Comparison of ENCODE assay signal across 12 cellular contexts in genomic region chr15:47505712-47506542, GRCh38.
A peak's percentile ranks its signal among the peaks of the same experiment; 100 is the strongest.
DNase-seq lines count a peak whose midpoint lies in the region; TF ChIP-seq lines count a peak whose summit lies in the region.
"Had no signal": no experiment of that assay in that cellular context is flagged by ENCODE, and none has a peak within 500 bp of the region (broad histone marks: within the 10 kb centered on the region; RNA-seq: fewer than 3 reads in every experiment).

No MANE protein-coding gene starts in this region.

- no peak overlapping the region for H3K9ac ChIP-seq in neural progenitor cell

- TF ChIP-seq CTCF in astrocyte of the cerebellum (IDR thresholded peaks at IDR 0.05; ENCODE audit: low read depth, low read length, missing control alignments) (no peak), cardiac muscle cell (IDR thresholded peaks at IDR 0.05; ENCODE audit: low read depth, low read length) (no peak), neural progenitor cell (IDR thresholded peaks at IDR 0.05) (no peak)

- H3K79me2 ChIP-seq in neural progenitor cell (ENCODE audit: low read depth) = no peaks in the 10 kb centered on the region

- peak overlapping the region; percentile 19 for H3K27ac ChIP-seq in cardiac muscle cell
- H3K27ac ChIP-seq in neural progenitor cell = no peak overlapping the region

- H3K27me3 Mint-ChIP-seq in activated T-helper 1 cell treated with anti-CD3 and anti-CD28 coated beads, Interleukin-12 subunit alpha, Interleukin-12 subunit beta, Interleukin-2, Interleukin-4 antibody, amounts not matched to agents 30 ng/mL and 10 ng/mL and 1 ng/mL, durations not matched to agents 14 hours and 24 hours and 36 hours (ENCODE audit: insufficient read depth) = no peaks in the 10 kb centered on the region
- peaks cover 2% of the 10 kb centered on the region for H3K27me3 Mint-ChIP-seq in neural progenitor cell (ENCODE audit: insufficient read depth, low read depth)
- H3K27me3 Mint-ChIP-seq: CD4-positive, alpha-beta T cell had no signal

- H3K36me3 ChIP-seq in cardiac muscle cell (no peaks in the 10 kb centered on the region), neural progenitor cell (no peaks in the 10 kb centered on the region)
- H3K36me3 ChIP-seq: WERI-Rb-1 had no signal

- in situ Hi-C loops in astrocyte of the cerebellum (cut with HindIII; ENCODE audit: low sequenced_read_pairs) = no loop called here

- H3F3A ChIP-seq in neural progenitor cell (ENCODE audit: low read depth) = no peaks in the 10 kb centered on the region

- H3K4me1 ChIP-seq in cardiac muscle cell (ENCODE audit: low read depth) = peaks cover 46% of the 10 kb centered on the region
- H3K4me1 ChIP-seq in neural progenitor cell = no peaks in the 10 kb centered on the region

- H3K27ac Mint-ChIP-seq in activated T-helper 1 cell treated with anti-CD3 and anti-CD28 coated beads, Interleukin-12 subunit alpha, Interleukin-12 subunit beta, Interleukin-2, Interleukin-4 antibody, amounts not matched to agents 30 ng/mL and 10 ng/mL and 1 ng/mL, durations not matched to agents 14 hours and 24 hours and 36 hours = no peak overlapping the region
- H3K27ac Mint-ChIP-seq in neural progenitor cell = no peak overlapping the region
- H3K27ac Mint-ChIP-seq: CD4-positive, alpha-beta T cell had no signal

- H4K20me1 ChIP-seq in neural progenitor cell (ENCODE audit: low read depth) = no peaks in the 10 kb centered on the region

- no peaks in the 10 kb centered on the region for H3K9me3 Mint-ChIP-seq in activated T-helper 1 cell treated with anti-CD3 and anti-CD28 coated beads, Interleukin-12 subunit alpha, Interleukin-12 subunit beta, Interleukin-2, Interleukin-4 antibody, amounts not matched to agents 30 ng/mL and 10 ng/mL and 1 ng/mL, durations not matched to agents 14 hours and 24 hours and 36 hours
- peaks cover 8% of the 10 kb centered on the region for H3K9me3 Mint-ChIP-seq in neural progenitor cell
- H3K9me3 Mint-ChIP-seq: CD4-positive, alpha-beta T cell had no signal

- intact Hi-C loops in activated T-helper 1 cell treated with anti-CD3 and anti-CD28 coated beads, Interleukin-12 subunit alpha, Interleukin-12 subunit beta, Interleukin-2, Interleukin-4 antibody, amounts not matched to agents 30 ng/mL and 10 ng/mL and 1 ng/mL, durations not matched to agents 14 hours and 24 hours and 36 hours (cut with micrococcal nuclease) = no loop called here

- DNase-seq in AG08395 (ENCODE audit: low spot score) (peak; percentile 55), NCI-H1092 treated with DMSO at 0.1 percent for 48 hours (lab: John Stamatoyannopoulos, UW) (peak; percentile 71), astrocyte of the cerebellum (ENCODE audit: low read depth) (peak; percentile 32), cardiac muscle cell (ENCODE audit: low read depth in 1 of 2, low spot score in 1 of 2) (peak; percentile 29 to 32), HuH-7 (ENCODE audit: low spot score) (no peak), neural progenitor cell (ENCODE audit: low spot score) (no peak)
- DNase-seq in activated CD4-positive, alpha-beta T cell treated with anti-CD3 and anti-CD28 coated beads, Interleukin-2, amount 50 U/mL, for 48 hours = no peak
- DNase-seq in activated T-helper 1 cell treated with anti-CD3 and anti-CD28 coated beads, Interleukin-12 subunit alpha, Interleukin-12 subunit beta, Interleukin-2, Interleukin-4 antibody, amounts not matched to agents 30 ng/mL and 10 ng/mL and 1 ng/mL, durations not matched to agents 14 hours and 24 hours and 36 hours (ENCODE audit: low spot score) = no peak
- DNase-seq: activated effector memory CD4-positive, alpha-beta T cell treated with anti-CD3 and anti-CD28 coated beads, Interleukin-2, amount 50 U/mL, for 16 hours; CD4-positive, alpha-beta T cell; RPMI8226; WERI-Rb-1 had no signal

- no peak overlapping the region for H3K4me3 Mint-ChIP-seq in activated T-helper 1 cell treated with anti-CD3 and anti-CD28 coated beads, Interleukin-12 subunit alpha, Interleukin-12 subunit beta, Interleukin-2, Interleukin-4 antibody, amounts not matched to agents 30 ng/mL and 10 ng/mL and 1 ng/mL, durations not matched to agents 14 hours and 24 hours and 36 hours
- H3K4me3 Mint-ChIP-seq in neural progenitor cell = no peak overlapping the region
- H3K4me3 Mint-ChIP-seq: CD4-positive, alpha-beta T cell had no signal

- H3K4me1 Mint-ChIP-seq in activated T-helper 1 cell treated with anti-CD3 and anti-CD28 coated beads, Interleukin-12 subunit alpha, Interleukin-12 subunit beta, Interleukin-2, Interleukin-4 antibody, amounts not matched to agents 30 ng/mL and 10 ng/mL and 1 ng/mL, durations not matched to agents 14 hours and 24 hours and 36 hours (ENCODE audit: low read depth) = no peaks in the 10 kb centered on the region
- peaks cover 16% of the 10 kb centered on the region for H3K4me1 Mint-ChIP-seq in neural progenitor cell

- H2AFZ ChIP-seq in neural progenitor cell (replicated peaks) = no peak overlapping the region

- H3K27me3 ChIP-seq in cardiac muscle cell (no peaks in the 10 kb centered on the region), neural progenitor cell (no peaks in the 10 kb centered on the region)

- no peaks in the 10 kb centered on the region for H3K9me3 ChIP-seq in cardiac muscle cell (ENCODE audit: low read depth)
- no peaks in the 10 kb centered on the region for H3K9me3 ChIP-seq in neural progenitor cell (ENCODE audit: low read depth)

- H3K4me2 ChIP-seq in neural progenitor cell = no peak overlapping the region

- H3K4me3 ChIP-seq in astrocyte of the cerebellum (ENCODE audit: low read depth, low read length) = no peak overlapping the region
- H3K4me3 ChIP-seq in cardiac muscle cell = no peak overlapping the region
- H3K4me3 ChIP-seq in neural progenitor cell = no peak overlapping the region

- H3K36me3 Mint-ChIP-seq in activated T-helper 1 cell treated with anti-CD3 and anti-CD28 coated beads, Interleukin-12 subunit alpha, Interleukin-12 subunit beta, Interleukin-2, Interleukin-4 antibody, amounts not matched to agents 30 ng/mL and 10 ng/mL and 1 ng/mL, durations not matched to agents 14 hours and 24 hours and 36 hours (ENCODE audit: low read depth) = no peaks in the 10 kb centered on the region
- H3K36me3 Mint-ChIP-seq in neural progenitor cell = no peaks in the 10 kb centered on the region

Comparison
In these comparisons a context has a peak if more than half of its experiments do, and no peak if none do; other contexts are left out.
1. DNase-seq: peak in AG08395 (single experiment), NCI-H1092 treated with DMSO at 0.1 percent for 48 hours (single experiment), astrocyte of the cerebellum (single experiment) and cardiac muscle cell (2 of 2); none in HuH-7 (single experiment), activated CD4-positive, alpha-beta T cell treated with anti-CD3 and anti-CD28 coated beads, Interleukin-2, amount 50 U/mL, for 48 hours (0 of 2), activated T-helper 1 cell treated with anti-CD3 and anti-CD28 coated beads, Interleukin-12 subunit alpha, Interleukin-12 subunit beta, Interleukin-2, Interleukin-4 antibody, amounts not matched to agents 30 ng/mL and 10 ng/mL and 1 ng/mL, durations not matched to agents 14 hours and 24 hours and 36 hours (single experiment) and neural progenitor cell (single experiment).